Comparison of ENCODE assay signal across 23 cellular contexts in the genomic region with DNA sequence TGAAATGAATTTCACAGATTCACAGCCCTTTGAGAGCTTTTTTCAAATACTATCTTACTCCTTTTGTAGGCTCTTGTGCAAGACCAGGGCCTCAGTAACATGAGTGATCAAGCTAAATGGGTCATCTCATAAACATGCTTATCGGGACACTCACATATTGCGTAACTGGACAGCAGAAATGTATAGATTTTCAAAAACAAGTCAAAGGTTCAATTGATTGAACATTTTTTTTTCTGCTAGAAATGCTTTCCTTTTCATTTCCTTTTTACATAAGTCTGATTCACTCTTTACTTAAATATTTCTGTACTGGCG. TPM values are rescaled to one million over a fixed set of nuclear protein-coding genes. Genes with fewer than 3 reads are reported as not detected.
DNase-seq lines count a peak whose midpoint lies in the region; ATAC-seq, FAIRE-seq and TF ChIP-seq lines count a peak whose summit lies in the region.
"Had no signal": no experiment of that assay in that cellular context is flagged by ENCODE, and none has a peak within 500 bp of the region (broad histone marks: within the 10 kb centered on the region; RNA-seq: fewer than 3 reads in every experiment).

No MANE protein-coding gene starts in this region.

- H2AFZ ChIP-seq in HepG2 (ENCODE audit: low read length): peak overlapping the region; percentile 15
- H2AFZ ChIP-seq: parathyroid adenoma had no signal

- no peak overlapping the region for H3K9ac ChIP-seq in HepG2 (ENCODE audit: insufficient read depth, low read depth, low read length)
- H3K9ac ChIP-seq: parathyroid adenoma had no signal

- H3K27ac ChIP-seq in HepG2 (ENCODE audit: extremely low read length, insufficient read depth, low read length) (peak overlapping the region; percentile 4), right lobe of liver (no peak overlapping the region), tibial artery (no peak overlapping the region)
- H3K27ac ChIP-seq: adrenal gland, C4-2B, parathyroid adenoma, transverse colon had no signal

- TF ChIP-seq POLR2A in HepG2 (IDR thresholded peaks at IDR 0.05; ENCODE audit: insufficient read depth in 1 of 2, low read depth in 2 of 2, low read length in 2 of 2) (no peak), right lobe of liver (IDR thresholded peaks at IDR 0.05) (no peak)

- peak; percentile 4 for FAIRE-seq in HepG2 (lab: Jason Lieb, UNC)
- FAIRE-seq in GM19239 (lab: Jason Lieb, UNC): no peak

- H4K20me1 ChIP-seq in HepG2 (ENCODE audit: insufficient read depth, low read length): no peaks in the 10 kb centered on the region

- intact Hi-C loops in HepG2 (cut with micrococcal nuclease; ENCODE audit: unreplicated experiment) (loop anchor here (10.0 kb wide), 1 partner anchor 84 kb away; no protein-coding TSS in a partner anchor), right lobe of liver (cut with DNase I) (no loop called here), tibial artery (cut with DNase I; ENCODE audit: low total_unique reads) (no loop called here)

- peaks cover 33% of the 10 kb centered on the region for H3K27me3 Mint-ChIP-seq in T-helper 17 cell

- H3K27ac Mint-ChIP-seq in T-helper 17 cell: no peak overlapping the region
- H3K27ac Mint-ChIP-seq: natural killer cell; stimulated activated naive CD8-positive, alpha-beta T cell treated with anti-CD3 and anti-CD28 coated beads, Interleukin-15, Interleukin-2, amounts not matched to agents 100 ng/mL and 50 ng/mL, for 24 hours had no signal

- no peaks in the 10 kb centered on the region for H3K27me3 ChIP-seq in HepG2 (ENCODE audit: control insufficient read depth in 1 of 2, insufficient read depth in 2 of 2, low read length in 2 of 2)
- H3K27me3 ChIP-seq in right lobe of liver: no peaks in the 10 kb centered on the region
- H3K27me3 ChIP-seq in tibial artery: peaks cover 0 to 5% of the 10 kb centered on the region in 2 donors
- H3K27me3 ChIP-seq: adrenal gland, transverse colon had no signal

- TF ChIP-seq EP300 in HepG2 (IDR thresholded peaks at IDR 0.05; ENCODE audit: low read depth in 2 of 2, low read length in 2 of 2) (peak; percentile 79 to 93; a peak in 3 of 4 replicates), HepG2 (CRISPR knock-in tag; IDR thresholded peaks at IDR 0.05; ENCODE audit: borderline replicate concordance) (peak; percentile 37; the same call in 1 of the 2 replicates)

- CTCF ChIA-PET in HepG2 (lab: Yijun Ruan, JAX; ENCODE audit: low intra/inter-chr PET ratio, low total read pairs): no interaction called here

- no peaks in the 10 kb centered on the region for H3K79me2 ChIP-seq in HepG2 (ENCODE audit: insufficient read depth, low read length)
- H3K79me2 ChIP-seq: parathyroid adenoma had no signal

- no peaks in the 10 kb centered on the region for H3K4me1 Mint-ChIP-seq in T-helper 17 cell
- H3K4me1 Mint-ChIP-seq: natural killer cell had no signal

- in situ Hi-C loops in HepG2 (cut with HindIII; ENCODE audit: extremely low pct_ligation_motif_present, low pct_unique_long_range_greater_than_20kb): no loop called here

- H3K4me1 ChIP-seq in HepG2 (ENCODE audit: insufficient read depth, low read length) (peaks cover 57% of the 10 kb centered on the region), right lobe of liver (no peaks in the 10 kb centered on the region), tibial artery (no peaks in the 10 kb centered on the region)
- H3K4me1 ChIP-seq: adrenal gland, parathyroid adenoma, transverse colon had no signal

- POLR2A ChIA-PET in HepG2 (lab: Yijun Ruan, JAX): no interaction called here

- no peaks in the 10 kb centered on the region for H3K9me3 ChIP-seq in HepG2 (ENCODE audit: low read length)
- no peaks in the 10 kb centered on the region for H3K9me3 ChIP-seq in right lobe of liver
- no peaks in the 10 kb centered on the region for H3K9me3 ChIP-seq in tibial artery
- no peaks in the 10 kb centered on the region for H3K9me3 ChIP-seq in T-helper 17 cell (ENCODE audit: control insufficient read depth, low read length, poor library complexity, severe bottlenecking)
- H3K9me3 ChIP-seq: adrenal gland, transverse colon had no signal

- H3K4me3 ChIP-seq in HepG2 (replicated peaks in 1 of 3; ENCODE audit: insufficient read depth in 1 of 3, low read depth in 2 of 3, low read length in 3 of 3) (no peak overlapping the region), right lobe of liver (no peak overlapping the region), fibroblast of villous mesenchyme (ENCODE audit: low read depth, low read length) (no peak overlapping the region), tibial artery (no peak overlapping the region)
- H3K4me3 ChIP-seq: adrenal gland, transverse colon had no signal

- H3K4me2 ChIP-seq in HepG2 (ENCODE audit: low read depth, low read length): peak overlapping the region; percentile 38

- BruUV-seq in HepG2 (replicated peaks; lab: Mats Ljungman, UMichigan): no TSS peak

- DNase-seq in HepG2 (ENCODE audit: low spot score) (peak; percentile 90), right lobe of liver (no peak), amniotic epithelial cell (ENCODE audit: low read depth) (peak; percentile 89), fibroblast of villous mesenchyme (ENCODE audit: low read depth) (peak; percentile 92), tibial artery (no peak), T-helper 17 cell (no peak), GM19239 (ENCODE audit: insufficient read length, low spot score) (no peak), NCI-H446 (lab: John Stamatoyannopoulos, UW) (no peak)
- DNase-seq: 8988T; activated CD4-positive, alpha-beta T cell treated with anti-CD3 and anti-CD28 coated beads, Interleukin-2, amount 50 U/mL, for 1 hour; activated CD8-positive, alpha-beta memory T cell treated with anti-CD3 and anti-CD28 coated beads, Interleukin-2, amount 50 U/mL, for 48 hours; activated effector memory CD4-positive, alpha-beta T cell treated with Interleukin-2 at 50 U/mL for 16 hours; adrenal gland; caudate nucleus; natural killer cell; NCI-H1092 treated with DMSO at 0.1 percent for 48 hours; NCI-H2081 treated with DMSO at 0.1 percent for 48 hours; NCI-H524; Right ventricle myocardium superior; transverse colon had no signal

- TF ChIP-seq CTCF in HepG2 (CRISPR knock-in tag; IDR thresholded peaks at IDR 0.05): no peak
- TF ChIP-seq CTCF in right lobe of liver (IDR thresholded peaks at IDR 0.05): no peak
- no peak for TF ChIP-seq CTCF in fibroblast of villous mesenchyme (IDR thresholded peaks at IDR 0.05; ENCODE audit: insufficient read depth, low read depth, low read length)
- TF ChIP-seq CTCF in tibial artery (IDR thresholded peaks at IDR 0.05): no peak

- no peak overlapping the region for H3K4me3 Mint-ChIP-seq in T-helper 17 cell
- H3K4me3 Mint-ChIP-seq: natural killer cell; stimulated activated naive CD8-positive, alpha-beta T cell treated with anti-CD3 and anti-CD28 coated beads, Interleukin-15, Interleukin-2, amounts not matched to agents 100 ng/mL and 50 ng/mL, for 24 hours had no signal

- no peak for TF ChIP-seq RAD21 in HepG2 (CRISPR knock-in tag; IDR thresholded peaks at IDR 0.05)

- H3K36me3 ChIP-seq in HepG2 (replicated peaks in 1 of 2; ENCODE audit: control insufficient read depth in 1 of 2, insufficient read depth in 2 of 2, low read length in 2 of 2) (no peaks in the 10 kb centered on the region), right lobe of liver (no peaks in the 10 kb centered on the region), tibial artery (no peaks in the 10 kb centered on the region)
- H3K36me3 ChIP-seq: adrenal gland, transverse colon had no signal

- 4% methylated on average over 3 of the region's 3 CpGs for WGBS in HepG2 (ENCODE audit: low lambda C conversion rate)
- WGBS in right lobe of liver (ENCODE audit: insufficient coverage, low coverage, low lambda C conversion rate, missing lambda C conversion rate): 63% methylated on average over 3 of the region's 3 CpGs

- peaks cover 4% of the 10 kb centered on the region for H3K36me3 Mint-ChIP-seq in T-helper 17 cell (ENCODE audit: low read depth)
- H3K36me3 Mint-ChIP-seq: natural killer cell had no signal

- peak; percentile 61; the same call in 2 of the 3 replicates for ATAC-seq in HepG2
- no peak for ATAC-seq in right lobe of liver
- ATAC-seq in T-helper 17 cell: no peak
- ATAC-seq: natural killer cell had no signal

RNA-seq across cellular contexts. Expression of gene SALL4, which starts 8.7 kb away (rescaled TPM):
- 0.17 and 0.33 TPM in 2 replicates for total RNA-seq in HepG2 (2016; rRNA removed; fragmentation: Illumina TruSeq; extraction: Trizol)
- total RNA-seq in HepG2 (2016; cell fraction: cytosol; rRNA removed; fragmentation: Illumina TruSeq; extraction: Trizol; ENCODE audit: low read depth): 0.09 and 0.10 TPM in 2 replicates
- total RNA-seq in HepG2 (2016; cell fraction: insoluble cytoplasmic fraction; rRNA removed; fragmentation: Illumina TruSeq; extraction: Trizol): 0.24 and 0.26 TPM in 2 replicates
- total RNA-seq in HepG2 (2016; cell fraction: membrane; rRNA removed; fragmentation: Illumina TruSeq; extraction: Trizol): 0.24 and 0.25 TPM in 2 replicates
- total RNA-seq in HepG2 (2016; cell fraction: nucleus; rRNA removed; fragmentation: Illumina TruSeq; extraction: Trizol): 0.34 and 0.47 TPM in 2 replicates
- 1.5 and 1.8 TPM in 2 replicates for polyA plus RNA-seq in HepG2 (2011; rRNA removed)
- 0.56 and 0.67 TPM in 2 replicates for polyA plus RNA-seq in HepG2 (2011; cell fraction: cytosol; rRNA removed)
- polyA plus RNA-seq in HepG2 (2011; cell fraction: nucleus; rRNA removed): 5.4 and 6.2 TPM in 2 replicates
- 2.7 and 4.4 TPM in 2 replicates for polyA plus RNA-seq in HepG2 (2012)
- not detected in 2 replicates for polyA plus RNA-seq in HepG2 (2016; cell fraction: cytosol; fragmentation: Illumina TruSeq; extraction: Trizol; ENCODE audit: low read depth)
- 0.13 and 0.20 TPM in 2 replicates for polyA plus RNA-seq in HepG2 (2016; cell fraction: insoluble cytoplasmic fraction; fragmentation: Illumina TruSeq; extraction: Trizol; ENCODE audit: low read depth)
- 0.05 and 0.10 TPM in 2 replicates for polyA plus RNA-seq in HepG2 (2016; cell fraction: membrane; fragmentation: Illumina TruSeq; extraction: Trizol; ENCODE audit: low read depth)
- polyA plus RNA-seq in HepG2 (2016; cell fraction: nucleus; fragmentation: Illumina TruSeq; extraction: Trizol; ENCODE audit: insufficient read depth, low read depth): 2.4 and 4.2 TPM in 2 replicates
- 1.5 and 6.5 TPM in 2 replicates for polyA minus RNA-seq in HepG2 (2011; rRNA and poly(A)+ RNA removed; ENCODE audit: low replicate concordance)
- 1.4 and 1.5 TPM in 2 replicates for polyA minus RNA-seq in HepG2 (2011; cell fraction: cytosol; rRNA and poly(A)+ RNA removed)
- polyA minus RNA-seq in HepG2 (2011; cell fraction: nucleus; rRNA and poly(A)+ RNA removed): 2.0 and 2.1 TPM in 2 replicates
- under 1 TPM; 0.24 to 0.63 (median 0.40) TPM for total RNA-seq in right lobe of liver
- total RNA-seq in fibroblast of villous mesenchyme: 0.43 and 0.97 TPM in 2 replicates
- under 1 TPM; 0.16 to 0.32 TPM for total RNA-seq in T-helper 17 cell

RNA-seq across cellular contexts. Expression of gene ATP9A, which starts 42.8 kb away (rescaled TPM):
- total RNA-seq in HepG2 (2016; rRNA removed; fragmentation: Illumina TruSeq; extraction: Trizol) (11.0 and 11.8 TPM in 2 replicates), right lobe of liver (10 to 100 TPM; 10.5 to 17.4 (median 13.0) TPM), fibroblast of villous mesenchyme (6.9 and 9.3 TPM in 2 replicates), T-helper 17 cell (1 to 10 TPM in 1 of 2 donors, under 1 TPM in 1; 0.15 to 4.2 TPM)
- 2.4 and 3.0 TPM in 2 replicates for total RNA-seq in HepG2 (2016; cell fraction: cytosol; rRNA removed; fragmentation: Illumina TruSeq; extraction: Trizol; ENCODE audit: low read depth)
- total RNA-seq in HepG2 (2016; cell fraction: insoluble cytoplasmic fraction; rRNA removed; fragmentation: Illumina TruSeq; extraction: Trizol): 10.1 and 11.8 TPM in 2 replicates
- total RNA-seq in HepG2 (2016; cell fraction: membrane; rRNA removed; fragmentation: Illumina TruSeq; extraction: Trizol): 5.1 and 5.8 TPM in 2 replicates
- 13.2 and 14.5 TPM in 2 replicates for total RNA-seq in HepG2 (2016; cell fraction: nucleus; rRNA removed; fragmentation: Illumina TruSeq; extraction: Trizol)
- polyA plus RNA-seq in HepG2 (2011; rRNA removed): 18.5 and 19.2 TPM in 2 replicates
- 13.2 and 14.1 TPM in 2 replicates for polyA plus RNA-seq in HepG2 (2011; cell fraction: cytosol; rRNA removed)
- polyA plus RNA-seq in HepG2 (2011; cell fraction: nucleus; rRNA removed): 31.8 and 35.3 TPM in 2 replicates
- 23.4 and 25.1 TPM in 2 replicates for polyA plus RNA-seq in HepG2 (2012)
- 0.52 and 0.55 TPM in 2 replicates for polyA plus RNA-seq in HepG2 (2016; cell fraction: cytosol; fragmentation: Illumina TruSeq; extraction: Trizol; ENCODE audit: low read depth)
- polyA plus RNA-seq in HepG2 (2016; cell fraction: insoluble cytoplasmic fraction; fragmentation: Illumina TruSeq; extraction: Trizol; ENCODE audit: low read depth): 6.8 and 7.8 TPM in 2 replicates
- polyA plus RNA-seq in HepG2 (2016; cell fraction: membrane; fragmentation: Illumina TruSeq; extraction: Trizol; ENCODE audit: low read depth): 2.0 and 2.2 TPM in 2 replicates
- polyA plus RNA-seq in HepG2 (2016; cell fraction: nucleus; fragmentation: Illumina TruSeq; extraction: Trizol; ENCODE audit: insufficient read depth, low read depth): 14.8 and 15.7 TPM in 2 replicates
- polyA minus RNA-seq in HepG2 (2011; rRNA and poly(A)+ RNA removed; ENCODE audit: low replicate concordance): 30.7 and 75.7 TPM in 2 replicates
- polyA minus RNA-seq in HepG2 (2011; cell fraction: cytosol; rRNA and poly(A)+ RNA removed): 25.1 and 28.6 TPM in 2 replicates
- polyA minus RNA-seq in HepG2 (2011; cell fraction: nucleus; rRNA and poly(A)+ RNA removed): 37.2 and 39.9 TPM in 2 replicates

Comparison
In these comparisons a context has a peak if more than half of its experiments do, and no peak if none do; other contexts are left out.
1. DNase-seq: peak in HepG2 (single experiment), amniotic epithelial cell (single experiment) and fibroblast of villous mesenchyme (single experiment); none in right lobe of liver (0 of 3), tibial artery (0 of 2), T-helper 17 cell (0 of 3), GM19239 (single experiment) and NCI-H446 (0 of 2).